In genomic region chr17:27153005-27153404, GRCh38 we compare ENCODE assay signal across 18 cellular contexts.
DNase-seq lines count a peak whose midpoint lies in the region; TF ChIP-seq lines count a peak whose summit lies in the region.
"Had no signal": no experiment of that assay in that cellular context is flagged by ENCODE, and none has a peak within 500 bp of the region (broad histone marks: within the 10 kb centered on the region; RNA-seq: fewer than 3 reads in every experiment).

No MANE protein-coding gene starts in this region.

- DNase-seq in GM10248 (ENCODE audit: extremely low spot score) (peak; percentile 3), UCSD-AML1 (lab: John Stamatoyannopoulos, UW; ENCODE audit: unreplicated experiment) (peak; percentile 2), fibroblast of villous mesenchyme (ENCODE audit: low read depth) (peak; percentile 1), spleen (peak; percentile 22), SKM-1 treated with dmso at 0.1 percent for 144 hours (lab: John Stamatoyannopoulos, UW; ENCODE audit: unreplicated experiment) (no peak), hepatocyte (ENCODE audit: low spot score) (no peak)
- DNase-seq in activated naive CD4-positive, alpha-beta T cell treated with anti-CD3 and anti-CD28 coated beads, Interleukin-2, amount 50 U/mL, for 16 hours: no peak
- DNase-seq: body of pancreas; CD4-positive, alpha-beta memory T cell; foreskin fibroblast; kidney glomerular epithelial cell; mesenchymal stem cell; naive thymus-derived CD8-positive, alpha-beta T cell; NCI-H1105; NCI-H2081; NCI-H510A had no signal

- H3K79me2 ChIP-seq in hepatocyte: no peaks in the 10 kb centered on the region
- H3K79me2 ChIP-seq: parathyroid adenoma had no signal

- no peak overlapping the region for H2AFZ ChIP-seq in hepatocyte
- H2AFZ ChIP-seq: parathyroid adenoma had no signal

- POLR2A ChIA-PET in GM10248 (lab: Yijun Ruan, JAX): no interaction called here

- H3K9me3 ChIP-seq in spleen: peaks cover 0 to under 1% (median 0%) of the 10 kb centered on the region in 8 donors
- no peaks in the 10 kb centered on the region for H3K9me3 ChIP-seq in hepatocyte (ENCODE audit: low read depth)
- H3K9me3 ChIP-seq: body of pancreas, thoracic aorta had no signal

- H3K4me1 ChIP-seq in spleen: no peaks in the 10 kb centered on the region
- H3K4me1 ChIP-seq in hepatocyte (ENCODE audit: insufficient read depth): no peaks in the 10 kb centered on the region
- H3K4me1 ChIP-seq: body of pancreas, parathyroid adenoma had no signal

- H3K27ac ChIP-seq in spleen (no peak overlapping the region), hepatocyte (no peak overlapping the region)
- H3K27ac ChIP-seq: body of pancreas, parathyroid adenoma, thoracic aorta had no signal

- no peaks in the 10 kb centered on the region for H3K9me2 ChIP-seq in hepatocyte (replicated peaks; ENCODE audit: insufficient read depth)

- CTCF ChIA-PET in GM10248 (lab: Yijun Ruan, JAX): interaction anchor here (1.1 kb wide), 1 partner anchor 20 kb away, joined by 3 read pairs; no protein-coding TSS in a partner anchor

- H4K20me1 ChIP-seq in hepatocyte (ENCODE audit: insufficient read depth, poor library complexity, severe bottlenecking): no peaks in the 10 kb centered on the region

- TF ChIP-seq POLR2A in spleen (IDR thresholded peaks at IDR 0.05): no peak

- TF ChIP-seq CTCF in GM10248 (IDR thresholded peaks at IDR 0.05; ENCODE audit: control extremely low read depth, extremely low read depth, low read depth, missing control alignments) (no peak), fibroblast of villous mesenchyme (IDR thresholded peaks at IDR 0.05; ENCODE audit: insufficient read depth, low read depth, low read length) (no peak), spleen (IDR thresholded peaks at IDR 0.05 in 8 of 11, conservative IDR thresholded peaks at IDR 0.05 in 3 of 11) (no peak), hepatocyte (IDR thresholded peaks at IDR 0.05; ENCODE audit: poor library complexity) (no peak)

- intact Hi-C loops in spleen (cut with DNase I; ENCODE audit: low total_unique reads): no loop called here

- H3K4me2 ChIP-seq in hepatocyte: no peak overlapping the region

- 86 to 90% (median 88%) methylated on average over 4 of the region's 4 CpGs for WGBS in spleen, 5 donors
- 74% methylated on average over 4 of the region's 4 CpGs for WGBS in hepatocyte (ENCODE audit: low lambda C conversion rate, missing lambda C conversion rate)

- H3K27me3 ChIP-seq in spleen (replicated peaks in 1 of 7) (no peaks in the 10 kb centered on the region), hepatocyte (no peaks in the 10 kb centered on the region)
- H3K27me3 ChIP-seq: body of pancreas had no signal

- H3K4me3 ChIP-seq in fibroblast of villous mesenchyme (ENCODE audit: low read depth, low read length): no peak overlapping the region
- H3K4me3 ChIP-seq in spleen: no peak overlapping the region
- no peak overlapping the region for H3K4me3 ChIP-seq in hepatocyte
- H3K4me3 ChIP-seq: body of pancreas, thoracic aorta had no signal

- H3K36me3 ChIP-seq in spleen (no peaks in the 10 kb centered on the region), hepatocyte (replicated peaks; ENCODE audit: insufficient read depth, low read depth) (no peaks in the 10 kb centered on the region)
- H3K36me3 ChIP-seq: thoracic aorta had no signal

Comparison
In these comparisons a context has a peak if more than half of its experiments do, and no peak if none do; other contexts are left out.
1. DNase-seq: peak in GM10248 (single experiment), UCSD-AML1 (single experiment), fibroblast of villous mesenchyme (single experiment) and spleen (single experiment); none in SKM-1 treated with dmso at 0.1 percent for 144 hours (single experiment), activated naive CD4-positive, alpha-beta T cell treated with anti-CD3 and anti-CD28 coated beads, Interleukin-2, amount 50 U/mL, for 16 hours (single experiment) and hepatocyte (single experiment).